Comparison of ENCODE assay signal across 13 cellular contexts in genomic region chr21:34078915-34079314, GRCh38. TPM values are rescaled to one million over a fixed set of nuclear protein-coding genes. Genes with fewer than 3 reads are reported as not detected.
DNase-seq lines count a peak whose midpoint lies in the region; ATAC-seq lines count a peak whose summit lies in the region.
"Had no signal": no experiment of that assay in that cellular context is flagged by ENCODE, and none has a peak within 500 bp of the region (broad histone marks: within the 10 kb centered on the region; RNA-seq: fewer than 3 reads in every experiment).

No MANE protein-coding gene starts in this region.

- H3K36me3 Mint-ChIP-seq in activated CD4-positive, alpha-beta T cell treated with anti-CD3 and anti-CD28 coated beads, Interleukin-2, amount 10 ng/mL, durations not matched to agents 7 days and 5 days (ENCODE audit: low read depth) = peaks cover 84% of the 10 kb centered on the region
- peaks cover 70% of the 10 kb centered on the region for H3K36me3 Mint-ChIP-seq in stimulated activated effector memory CD8-positive, alpha-beta T cell treated with anti-CD3 and anti-CD28 coated beads, Interleukin-12 subunit alpha, Interleukin-12 subunit beta, amount 100 ng/mL, for 72 hours

- H3K4me1 Mint-ChIP-seq in activated CD4-positive, alpha-beta T cell treated with anti-CD3 and anti-CD28 coated beads, Interleukin-2, amount 10 ng/mL, durations not matched to agents 7 days and 5 days = peaks cover 94% of the 10 kb centered on the region
- H3K4me1 Mint-ChIP-seq in stimulated activated effector memory CD8-positive, alpha-beta T cell treated with anti-CD3 and anti-CD28 coated beads, Interleukin-12 subunit alpha, Interleukin-12 subunit beta, amount 100 ng/mL, for 72 hours = peaks cover 95% of the 10 kb centered on the region

- H3K4me1 ChIP-seq in right cardiac atrium (ENCODE audit: control insufficient read depth, insufficient read depth, low read length) = peaks cover 13% of the 10 kb centered on the region

- CTCF ChIA-PET in activated CD4-positive, alpha-beta T cell treated with anti-CD3 and anti-CD28 coated beads, Interleukin-2, amount 10 ng/mL, durations not matched to agents 7 days and 5 days (lab: Charles Lee) = no interaction called here

- H3K9me3 ChIP-seq in right cardiac atrium (ENCODE audit: control insufficient read depth, low read length) = no peaks in the 10 kb centered on the region

- H3K4me3 ChIP-seq in right cardiac atrium (ENCODE audit: low read length) = no peak overlapping the region

- H3K9me3 Mint-ChIP-seq in activated CD4-positive, alpha-beta T cell treated with anti-CD3 and anti-CD28 coated beads, Interleukin-2, amount 10 ng/mL, durations not matched to agents 7 days and 5 days = no peaks in the 10 kb centered on the region
- no peaks in the 10 kb centered on the region for H3K9me3 Mint-ChIP-seq in stimulated activated effector memory CD8-positive, alpha-beta T cell treated with anti-CD3 and anti-CD28 coated beads, Interleukin-12 subunit alpha, Interleukin-12 subunit beta, amount 100 ng/mL, for 72 hours

- intact Hi-C loops in Right ventricle myocardium superior (cut with DNase I) (no loop called here), right cardiac atrium (cut with DNase I) (loop anchor here in 3 of 4 donors (5.0 to 10.0 kb wide), 3 partner anchors 123 to 144 kb away; no protein-coding TSS in a partner anchor)

- H3K27me3 Mint-ChIP-seq in activated CD4-positive, alpha-beta T cell treated with anti-CD3 and anti-CD28 coated beads, Interleukin-2, amount 10 ng/mL, durations not matched to agents 7 days and 5 days = no peaks in the 10 kb centered on the region

- no peak overlapping the region for H3K27ac ChIP-seq in right cardiac atrium (ENCODE audit: low read length)
- H3K27ac ChIP-seq: dorsolateral prefrontal cortex, WERI-Rb-1 had no signal

- peak overlapping the region; percentile 60 for H3K27ac Mint-ChIP-seq in activated CD4-positive, alpha-beta T cell treated with anti-CD3 and anti-CD28 coated beads, Interleukin-2, amount 10 ng/mL, durations not matched to agents 7 days and 5 days
- H3K27ac Mint-ChIP-seq in stimulated activated effector memory CD8-positive, alpha-beta T cell treated with anti-CD3 and anti-CD28 coated beads, Interleukin-12 subunit alpha, Interleukin-12 subunit beta, amount 100 ng/mL, for 72 hours = peak overlapping the region; percentile 73

- ATAC-seq in Right ventricle myocardium superior (ENCODE audit: poor library complexity) = peak; percentile 60
- ATAC-seq in right cardiac atrium = no peak
- ATAC-seq in stimulated activated effector memory CD8-positive, alpha-beta T cell treated with anti-CD3 and anti-CD28 coated beads, Interleukin-12 subunit alpha, Interleukin-12 subunit beta, amount 100 ng/mL, for 72 hours = peak; percentile 45
- ATAC-seq: sciatic nerve had no signal

- DNase-seq in Right ventricle myocardium superior (no peak), right cardiac atrium (no peak), dermis microvascular lymphatic vessel endothelial cell (ENCODE audit: low read depth in 2 of 2) (peak; percentile 45 to 56), NCI-H2081 treated with DMSO at 0.1 percent for 48 hours (lab: John Stamatoyannopoulos, UW) (no peak), DMS 273 (lab: John Stamatoyannopoulos, UW; ENCODE audit: unreplicated experiment) (no peak)
- DNase-seq in activated CD4-positive, alpha-beta T cell treated with anti-CD3 and anti-CD28 coated beads, Interleukin-2, amount 10 ng/mL, durations not matched to agents 7 days and 5 days = peak; percentile 48
- DNase-seq in stimulated activated effector memory CD8-positive, alpha-beta T cell treated with anti-CD3 and anti-CD28 coated beads, Interleukin-12 subunit alpha, Interleukin-12 subunit beta, amount 100 ng/mL, for 72 hours (ENCODE audit: low spot score in 2 of 2) = no peak
- no peak for DNase-seq in central memory CD4-positive, alpha-beta T cell
- DNase-seq: dorsolateral prefrontal cortex, NCI-H1436 treated with DMSO at 0.1 percent for 48 hours, NCI-H526, WERI-Rb-1 had no signal

- 49% methylated on average over 2 of the region's 2 CpGs for WGBS in right cardiac atrium

- H3K27me3 ChIP-seq in right cardiac atrium (ENCODE audit: control insufficient read depth, insufficient read depth) = no peaks in the 10 kb centered on the region
- H3K27me3 ChIP-seq: dorsolateral prefrontal cortex had no signal

- POLR2A ChIA-PET in activated CD4-positive, alpha-beta T cell treated with anti-CD3 and anti-CD28 coated beads, Interleukin-2, amount 10 ng/mL, durations not matched to agents 7 days and 5 days (lab: Charles Lee) = no interaction called here

- H3K4me3 Mint-ChIP-seq in activated CD4-positive, alpha-beta T cell treated with anti-CD3 and anti-CD28 coated beads, Interleukin-2, amount 10 ng/mL, durations not matched to agents 7 days and 5 days = peak overlapping the region; percentile 48
- peak overlapping the region; percentile 91 for H3K4me3 Mint-ChIP-seq in stimulated activated effector memory CD8-positive, alpha-beta T cell treated with anti-CD3 and anti-CD28 coated beads, Interleukin-12 subunit alpha, Interleukin-12 subunit beta, amount 100 ng/mL, for 72 hours

RNA-seq across cellular contexts. Expression of gene MRPS6, which starts 5.5 kb away (rescaled TPM):
- total RNA-seq in Right ventricle myocardium superior (74.4 TPM), right cardiac atrium (10 to 100 TPM; 67.6 to 78.1 (median 73.1) TPM), dermis microvascular lymphatic vessel endothelial cell (9.5 and 14.5 TPM in 2 replicates)
- 95.3 TPM for polyA plus RNA-seq in right cardiac atrium
- total RNA-seq in activated CD4-positive, alpha-beta T cell treated with anti-CD3 and anti-CD28 coated beads, Interleukin-2, amount 10 ng/mL, durations not matched to agents 7 days and 5 days = 10 to 100 TPM; 77.8 to 88.2 TPM

RNA-seq across cellular contexts. Expression of gene SLC5A3, which starts 5.5 kb away (rescaled TPM):
- total RNA-seq in Right ventricle myocardium superior (5.1 TPM), right cardiac atrium (10 to 100 TPM in 1 of 4 donors, 1 to 10 TPM in 3; 4.1 to 11.7 (median 6.7) TPM), dermis microvascular lymphatic vessel endothelial cell (12.5 and 20.2 TPM in 2 replicates)
- 2.2 TPM for polyA plus RNA-seq in right cardiac atrium
- total RNA-seq in activated CD4-positive, alpha-beta T cell treated with anti-CD3 and anti-CD28 coated beads, Interleukin-2, amount 10 ng/mL, durations not matched to agents 7 days and 5 days = 10 to 100 TPM; 23.9 to 24.0 TPM

Comparison
In these comparisons a context has a peak if more than half of its experiments do, and no peak if none do; other contexts are left out.
1. ATAC-seq: peak in Right ventricle myocardium superior (single experiment) and stimulated activated effector memory CD8-positive, alpha-beta T cell treated with anti-CD3 and anti-CD28 coated beads, Interleukin-12 subunit alpha, Interleukin-12 subunit beta, amount 100 ng/mL, for 72 hours (single experiment); none in right cardiac atrium (0 of 2).
2. DNase-seq: peak in activated CD4-positive, alpha-beta T cell treated with anti-CD3 and anti-CD28 coated beads, Interleukin-2, amount 10 ng/mL, durations not matched to agents 7 days and 5 days (single experiment) and dermis microvascular lymphatic vessel endothelial cell (2 of 2); none in Right ventricle myocardium superior (single experiment), right cardiac atrium (0 of 3), stimulated activated effector memory CD8-positive, alpha-beta T cell treated with anti-CD3 and anti-CD28 coated beads, Interleukin-12 subunit alpha, Interleukin-12 subunit beta, amount 100 ng/mL, for 72 hours (0 of 2), NCI-H2081 treated with DMSO at 0.1 percent for 48 hours (single experiment), central memory CD4-positive, alpha-beta T cell (single experiment) and DMS 273 (single experiment).